8 cellular contexts compared by ENCODE assay signal in genomic region chr19:34134190-34135032, GRCh38. TPM values are rescaled to one million over a fixed set of nuclear protein-coding genes. Genes with fewer than 3 reads are reported as not detected.
DNase-seq lines count a peak whose midpoint lies in the region; ATAC-seq, FAIRE-seq and TF ChIP-seq lines count a peak whose summit lies in the region.

No MANE protein-coding gene starts in this region.

- H3K9me3 Mint-ChIP-seq in activated naive CD8-positive, alpha-beta T cell treated with anti-CD3 and anti-CD28 coated beads, Interleukin-2, amount 50 U/mL, for 24 hours = no peaks in the 10 kb centered on the region

- no peaks in the 10 kb centered on the region for H3K9me3 ChIP-seq in transverse colon

- WGBS in transverse colon (ENCODE audit: low coverage in 1 of 2), 2 donors = 0 to 1% methylated on average over 5 to 36 of the region's 62 CpGs

- peak overlapping the region; percentile 83 to 91 (median 88) for H3K27ac ChIP-seq in transverse colon

- in situ Hi-C loops in transverse colon (cut with MboI; ENCODE audit: low pct_ligation_motif_present in 1 of 4, low pct_unique_long_range_greater_than_20kb in 1 of 4, low sequenced_read_pairs in 3 of 4) = no loop called here

- DNase-seq in GM12891 (ENCODE audit: insufficient read length, low spot score) = peak; percentile 92
- DNase-seq in NB4 (ENCODE audit: low read depth) = peak; percentile 94
- peak; percentile 45 to 77 for DNase-seq in SW 1271 (lab: John Stamatoyannopoulos, UW)
- peak; percentile 96 for DNase-seq in activated naive CD8-positive, alpha-beta T cell treated with anti-CD3 and anti-CD28 coated beads, Interleukin-2, amount 50 U/mL, for 24 hours
- DNase-seq in cardiac septum (ENCODE audit: low spot score) = peak; percentile 91
- peak; percentile 79 for DNase-seq in pons (ENCODE audit: low spot score)
- peak; percentile 93 for DNase-seq in transverse colon

- TF ChIP-seq POLR2A in GM12891 (IDR thresholded peaks at IDR 0.05; ENCODE audit: low read depth, low read length) (peak; percentile 86), NB4 (IDR thresholded peaks at IDR 0.05; ENCODE audit: extremely low read depth, insufficient read length) (peak; percentile 90), transverse colon (IDR thresholded peaks at IDR 0.05) (peak; percentile 57)

- peak overlapping the region; percentile 95 for H3K27ac Mint-ChIP-seq in activated naive CD8-positive, alpha-beta T cell treated with anti-CD3 and anti-CD28 coated beads, Interleukin-2, amount 50 U/mL, for 24 hours

- ATAC-seq in HG02588 (IDR thresholded peaks at IDR 0.05; ENCODE audit: unreplicated experiment) = peak; percentile 87
- ATAC-seq in activated naive CD8-positive, alpha-beta T cell treated with anti-CD3 and anti-CD28 coated beads, Interleukin-2, amount 50 U/mL, for 24 hours = peak; percentile 96

- H3K36me3 ChIP-seq in transverse colon = no peaks in the 10 kb centered on the region

- no peaks in the 10 kb centered on the region for H3K36me3 Mint-ChIP-seq in activated naive CD8-positive, alpha-beta T cell treated with anti-CD3 and anti-CD28 coated beads, Interleukin-2, amount 50 U/mL, for 24 hours (ENCODE audit: low read depth)

- H3K4me3 ChIP-seq in NB4 (ENCODE audit: low read depth, low read length) (peak overlapping the region; percentile 74), transverse colon (peak overlapping the region; percentile 61 to 78 (median 77))

- intact Hi-C loops in cardiac septum (cut with DNase I) (loop anchor here (2.0 kb wide), 1 partner anchor 38 kb away; the partner anchor contains the start of gene LSM14A), transverse colon (cut with DNase I; ENCODE audit: low total_unique reads) (no loop called here)

- TF ChIP-seq CTCF in NB4 (IDR thresholded peaks at IDR 0.05; ENCODE audit: low read depth, low read length) = no peak
- TF ChIP-seq CTCF in transverse colon (IDR thresholded peaks at IDR 0.05) = no peak

- H3K4me1 ChIP-seq in transverse colon = peaks cover 0 to 10% (median 6%) of the 10 kb centered on the region in 4 donors

- FAIRE-seq in GM12891 (lab: Jason Lieb, UNC) = peak; percentile 99

- H3K4me3 Mint-ChIP-seq in activated naive CD8-positive, alpha-beta T cell treated with anti-CD3 and anti-CD28 coated beads, Interleukin-2, amount 50 U/mL, for 24 hours = peak overlapping the region; percentile 92

- H3K27me3 Mint-ChIP-seq in activated naive CD8-positive, alpha-beta T cell treated with anti-CD3 and anti-CD28 coated beads, Interleukin-2, amount 50 U/mL, for 24 hours = no peaks in the 10 kb centered on the region

- no peak for TF ChIP-seq EP300 in transverse colon (IDR thresholded peaks at IDR 0.05; ENCODE audit: low read depth)

- peaks cover 14% of the 10 kb centered on the region for H3K4me1 Mint-ChIP-seq in activated naive CD8-positive, alpha-beta T cell treated with anti-CD3 and anti-CD28 coated beads, Interleukin-2, amount 50 U/mL, for 24 hours

- H3K27me3 ChIP-seq in transverse colon = peaks cover 2% of the 10 kb centered on the region

TF ChIP-seq in GM12891, 5 proteins besides CTCF, POLR2A, EP300 and RAD21:
- TF ChIP-seq PAX5 (IDR thresholded peaks at IDR 0.05; ENCODE audit: insufficient read depth, low read length, severe bottlenecking) (no peak), POLR2AphosphoS5 (IDR thresholded peaks at IDR 0.05; ENCODE audit: low read depth, low read length) (peak; percentile 87), SPI1 (IDR thresholded peaks at IDR 0.05; ENCODE audit: low read depth, low read length) (no peak), TAF1 (IDR thresholded peaks at IDR 0.05; ENCODE audit: low read depth, low read length) (peak; percentile 79), POU2F2 (IDR thresholded peaks at IDR 0.05; ENCODE audit: low read depth, low read length) (no peak)

RNA-seq across cellular contexts. Expression of gene LSM14A, which starts 37.9 kb away (rescaled TPM):
- polyA plus RNA-seq in GM12891 (2012; ENCODE audit: low read depth, missing spikeins) = 77.8 TPM
- total RNA-seq in cardiac septum (69.5 TPM), transverse colon (100 to 1,000 TPM in 3 of 4 donors, 10 to 100 TPM in 1; 88.4 to 211 (median 119) TPM)

Comparison
In these comparisons a context has a peak if more than half of its experiments do, and no peak if none do; other contexts are left out.
1. Peak in every context shown above with its lines: DNase-seq, ATAC-seq, H3K4me3 ChIP-seq and H3K27ac ChIP-seq.